Comparison of ENCODE assay signal across 24 cellular contexts in the genomic region with DNA sequence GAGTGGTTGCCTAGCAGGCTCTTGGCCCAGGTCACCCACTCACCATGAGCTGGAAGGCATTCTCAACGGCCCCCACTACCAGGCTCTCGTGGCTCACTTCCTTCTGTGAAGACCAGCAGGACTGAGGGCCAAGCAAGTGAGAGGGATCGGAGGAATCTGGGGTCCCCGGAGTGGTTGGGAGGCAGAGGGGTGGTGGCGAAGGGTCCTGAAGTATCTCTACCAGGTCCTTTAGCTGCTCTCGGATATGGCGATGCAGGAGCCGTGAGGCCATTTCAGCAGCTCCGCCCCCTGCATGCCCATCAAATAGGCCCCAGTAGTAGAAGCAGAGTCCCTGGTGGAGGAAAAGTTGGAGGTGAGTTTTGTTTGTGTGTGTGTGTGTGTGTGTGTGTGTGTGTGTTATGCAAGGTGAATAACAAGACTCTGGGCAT.
"Had no signal": no experiment of that assay in that cellular context is flagged by ENCODE, and none has a peak within 500 bp of the region (broad histone marks: within the 10 kb centered on the region; RNA-seq: fewer than 3 reads in every experiment).

No MANE protein-coding gene starts in this region.

- H3K27ac ChIP-seq: esophagus squamous epithelium, gastroesophageal sphincter, sigmoid colon, testis, upper lobe of right lung had no signal

- H3K27me3 ChIP-seq: gastroesophageal sphincter, sigmoid colon, testis had no signal

- H3K36me3 Mint-ChIP-seq: activated naive CD8-positive, alpha-beta T cell treated with anti-CD3 and anti-CD28 coated beads, Interleukin-2, amount 10 ng/mL, durations not matched to agents 7 days and 5 days had no signal

- H3K9me3 ChIP-seq: esophagus squamous epithelium, gastroesophageal sphincter, sigmoid colon, testis, upper lobe of right lung had no signal

- ATAC-seq: gastroesophageal sphincter, SK-N-SH treated with all-trans-retinoic acid at 6 μM for 48 hours, upper lobe of right lung, WTC11 had no signal

- H3K4me3 Mint-ChIP-seq: activated naive CD4-positive, alpha-beta T cell treated with anti-CD3 and anti-CD28 coated beads for 36 hours; activated naive CD8-positive, alpha-beta T cell treated with anti-CD3 and anti-CD28 coated beads, Interleukin-2, amount 10 ng/mL, durations not matched to agents 7 days and 5 days had no signal

- H3K27ac Mint-ChIP-seq: activated naive CD4-positive, alpha-beta T cell treated with anti-CD3 and anti-CD28 coated beads for 36 hours; activated naive CD8-positive, alpha-beta T cell treated with anti-CD3 and anti-CD28 coated beads, Interleukin-2, amount 10 ng/mL, durations not matched to agents 7 days and 5 days; WTC11 had no signal

- DNase-seq: activated CD4-positive, alpha-beta T cell treated with anti-CD3 and anti-CD28 coated beads for 4 hours; activated CD4-positive, alpha-beta T cell treated with anti-CD3 and anti-CD28 coated beads, Interleukin-2, amount 50 U/mL, for 48 hours; activated CD8-positive, alpha-beta memory T cell treated with anti-CD3 and anti-CD28 coated beads, Interleukin-2, amount 50 U/mL, for 48 hours; activated naive CD4-positive, alpha-beta T cell treated with anti-CD3 and anti-CD28 coated beads for 36 hours; activated naive CD8-positive, alpha-beta T cell treated with anti-CD3 and anti-CD28 coated beads, Interleukin-2, amount 10 ng/mL, durations not matched to agents 7 days and 5 days; activated T-cell treated with anti-CD3 and anti-CD28 coated beads, Interleukin-2, amount 50 U/mL, for 48 hours; amygdala; caudate nucleus; effector memory CD4-positive, alpha-beta T cell; esophagus squamous epithelium; head of caudate nucleus; hypothalamus; sigmoid colon; stimulated activated CD4-positive, alpha-beta T cell treated with anti-CD3 and anti-CD28 coated beads, Interleukin-2, amount 100 ng/mL, for 48 hours; stimulated activated CD8-positive, alpha-beta memory T cell treated with anti-CD3 and anti-CD28 coated beads, Interleukin-4, amount 100 ng/mL, for 48 hours; stimulated activated naive CD4-positive, alpha-beta T cell; T-helper 1 cell; T-helper 9 cell; testis; upper lobe of right lung had no signal

- H3K36me3 ChIP-seq: gastroesophageal sphincter, sigmoid colon, upper lobe of right lung had no signal

- H3K4me3 ChIP-seq: esophagus squamous epithelium, gastroesophageal sphincter, sigmoid colon, smooth muscle cell, testis, upper lobe of right lung had no signal

- H3K9me3 Mint-ChIP-seq: activated naive CD4-positive, alpha-beta T cell treated with anti-CD3 and anti-CD28 coated beads for 36 hours; activated naive CD8-positive, alpha-beta T cell treated with anti-CD3 and anti-CD28 coated beads, Interleukin-2, amount 10 ng/mL, durations not matched to agents 7 days and 5 days; WTC11 had no signal

- H3K4me2 ChIP-seq: smooth muscle cell had no signal
